Comparison of ENCODE assay signal across 17 cellular contexts in the genomic region with DNA sequence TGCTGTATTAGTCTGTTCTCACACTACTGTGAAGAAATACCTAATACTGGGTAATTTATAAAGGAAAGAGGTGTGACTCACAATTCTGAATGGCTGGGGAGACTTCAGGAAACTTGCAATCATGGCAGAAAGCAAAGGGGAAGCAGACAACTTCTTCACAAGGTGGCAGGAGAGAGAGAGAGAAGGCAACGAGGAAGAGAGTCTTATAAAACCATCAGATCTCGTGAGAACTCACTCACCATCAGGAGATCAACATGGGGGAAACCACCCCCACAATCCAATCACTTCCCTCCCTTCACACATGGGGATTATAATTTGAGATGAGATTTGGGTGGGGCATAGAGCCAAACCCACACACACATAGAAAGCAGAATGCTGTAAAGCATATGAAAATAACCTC.
"Had no signal": no experiment of that assay in that cellular context is flagged by ENCODE, and none has a peak within 500 bp of the region (broad histone marks: within the 10 kb centered on the region; RNA-seq: fewer than 3 reads in every experiment).

No MANE protein-coding gene starts in this region.

- DNase-seq: activated CD4-positive, alpha-beta memory T cell treated with anti-CD3 and anti-CD28 coated beads, Interleukin-2, amount 10 ng/mL, durations not matched to agents 7 days and 5 days; activated CD4-positive, alpha-beta T cell treated with anti-CD3 and anti-CD28 coated beads for 48 hours; activated CD4-positive, CD25-positive, alpha-beta regulatory T cell; activated CD8-positive, alpha-beta memory T cell treated with anti-CD3 and anti-CD28 coated beads, Interleukin-2, amount 10 ng/mL, durations not matched to agents 7 days and 5 days; activated naive CD4-positive, alpha-beta T cell; cerebellar nuclear complex; effector CD4-positive, alpha-beta T cell; occipital lobe; posterior cingulate gyrus; retina; stimulated activated CD4-positive, alpha-beta T cell treated with anti-CD3 and anti-CD28 coated beads, Interleukin-12 subunit alpha, Interleukin-12 subunit beta, amount 100 ng/mL, for 4 hours; stimulated activated CD4-positive, alpha-beta T cell treated with anti-CD3 and anti-CD28 coated beads, Interleukin-1b, Interleukin-23, amount 100 ng/mL, for 48 hours; stimulated activated CD8-positive, alpha-beta memory T cell treated with anti-CD3 and anti-CD28 coated beads, Interleukin-4, amount 100 ng/mL, for 48 hours; stimulated activated naive CD4-positive, alpha-beta T cell; tibial artery had no signal

- H3K4me3 ChIP-seq: breast epithelium, esophagus muscularis mucosa, tibial artery had no signal

- H3K27ac ChIP-seq: breast epithelium, esophagus muscularis mucosa, tibial artery had no signal

- H3K36me3 ChIP-seq: breast epithelium, esophagus muscularis mucosa, tibial artery had no signal

- H3K27me3 ChIP-seq: breast epithelium, esophagus muscularis mucosa, tibial artery had no signal

- H3K4me1 ChIP-seq: breast epithelium, esophagus muscularis mucosa, tibial artery had no signal
